In the genomic region with DNA sequence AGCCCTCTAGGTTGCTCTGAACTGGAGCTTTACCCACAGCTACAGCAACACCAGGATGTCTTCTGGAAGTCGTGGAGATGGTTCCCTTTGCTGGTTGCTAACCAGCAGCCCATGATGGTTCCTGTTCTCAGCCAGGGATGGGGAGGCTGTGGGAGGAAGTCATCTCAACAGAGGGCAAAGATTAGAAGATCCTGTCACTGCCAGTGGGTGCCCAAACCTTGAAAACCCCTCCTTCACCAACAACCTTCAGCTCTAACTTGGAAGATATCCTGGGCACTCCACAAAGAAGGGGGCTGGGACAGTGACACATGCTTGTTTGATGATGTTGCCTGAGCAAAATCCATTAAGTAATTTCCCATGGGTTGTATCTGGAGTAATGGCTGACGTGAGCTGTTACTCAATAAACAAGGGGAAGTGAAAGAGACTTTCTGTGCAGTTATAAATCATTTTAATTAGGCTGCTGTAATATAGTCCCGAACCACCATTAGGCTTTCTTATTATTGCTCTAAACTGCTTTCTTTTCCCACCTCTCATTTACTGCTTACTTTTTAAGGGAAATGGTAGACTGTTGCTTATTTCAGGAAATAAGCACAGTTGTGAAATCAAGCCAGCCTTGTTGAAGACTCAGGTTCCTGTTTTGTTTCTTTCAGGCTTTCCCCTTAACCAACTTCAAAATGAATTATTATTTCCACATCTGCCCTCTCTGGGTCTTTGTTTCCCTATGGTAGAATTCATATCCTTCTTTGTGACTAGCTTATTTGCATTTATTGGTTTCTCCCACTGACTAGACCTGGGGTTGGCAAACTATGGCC, we compare ENCODE assay signal across 9 cellular contexts.
DNase-seq lines count a peak whose midpoint lies in the region; ATAC-seq and TF ChIP-seq lines count a peak whose summit lies in the region.
"Had no signal": no experiment of that assay in that cellular context is flagged by ENCODE, and none has a peak within 500 bp of the region (broad histone marks: within the 10 kb centered on the region; RNA-seq: fewer than 3 reads in every experiment).

No MANE protein-coding gene starts in this region.

- H3K4me1 Mint-ChIP-seq in stimulated activated naive CD8-positive, alpha-beta T cell treated with anti-CD3 and anti-CD28 coated beads, Interleukin-15, amount 100 ng/mL, for 72 hours, result no peaks in the 10 kb centered on the region

- DNase-seq in AG04449 (ENCODE audit: low read depth, low spot score), result peak; percentile 63
- DNase-seq in M059J (ENCODE audit: low read depth), result peak; percentile 53
- DNase-seq in glomerular visceral epithelial cell (ENCODE audit: extremely low spot score), result peak; percentile 37
- DNase-seq in NCI-H1092 (lab: John Stamatoyannopoulos, UW), result no peak
- DNase-seq in stimulated activated naive CD8-positive, alpha-beta T cell treated with anti-CD3 and anti-CD28 coated beads, Interleukin-15, amount 100 ng/mL, for 72 hours, result no peak

- POLR2A ChIA-PET in AG04449 (lab: Yijun Ruan, JAX), result no interaction called here

- no peak overlapping the region for H3K27ac Mint-ChIP-seq in stimulated activated naive CD8-positive, alpha-beta T cell treated with anti-CD3 and anti-CD28 coated beads, Interleukin-15, amount 100 ng/mL, for 72 hours

- ATAC-seq in GM21360 (IDR thresholded peaks at IDR 0.05; ENCODE audit: unreplicated experiment), result peak; percentile 41
- ATAC-seq in GM19324 (IDR thresholded peaks at IDR 0.05; ENCODE audit: low FRiP score, unreplicated experiment), result no peak
- ATAC-seq in HG02870 (IDR thresholded peaks at IDR 0.05; ENCODE audit: unreplicated experiment), result no peak
- ATAC-seq in stimulated activated naive CD8-positive, alpha-beta T cell treated with anti-CD3 and anti-CD28 coated beads, Interleukin-15, amount 100 ng/mL, for 72 hours, result no peak

- H3K9me3 Mint-ChIP-seq in stimulated activated naive CD8-positive, alpha-beta T cell treated with anti-CD3 and anti-CD28 coated beads, Interleukin-15, amount 100 ng/mL, for 72 hours, result peaks cover 4 to 14% of the 10 kb centered on the region in 2 donors

- H3K4me3 ChIP-seq in AG04449 (ENCODE audit: low read depth, low read length), result no peak overlapping the region
- H3K4me3 ChIP-seq: SJSA1 had no signal

- no peak for TF ChIP-seq CTCF in AG04449 (IDR thresholded peaks at IDR 0.05; ENCODE audit: insufficient read depth, low read length, missing control alignments)

- H3K4me3 Mint-ChIP-seq in stimulated activated naive CD8-positive, alpha-beta T cell treated with anti-CD3 and anti-CD28 coated beads, Interleukin-15, amount 100 ng/mL, for 72 hours, result no peak overlapping the region

- no peaks in the 10 kb centered on the region for H3K27me3 Mint-ChIP-seq in stimulated activated naive CD8-positive, alpha-beta T cell treated with anti-CD3 and anti-CD28 coated beads, Interleukin-15, amount 100 ng/mL, for 72 hours

- CTCF ChIA-PET in AG04449 (lab: Yijun Ruan, JAX), result interaction anchor here (1.0 to 1.1 kb wide), 2 partner anchors 9 to 34 kb away, joined by 3 read pairs; no protein-coding TSS in a partner anchor

Comparison
In these comparisons a context has a peak if more than half of its experiments do, and no peak if none do; other contexts are left out.
1. DNase-seq: peak in AG04449 (single experiment), M059J (single experiment) and glomerular visceral epithelial cell (single experiment); none in NCI-H1092 (single experiment) and stimulated activated naive CD8-positive, alpha-beta T cell treated with anti-CD3 and anti-CD28 coated beads, Interleukin-15, amount 100 ng/mL, for 72 hours (0 of 2).